ENCODE assay signal across 30 cellular contexts in the genomic region with DNA sequence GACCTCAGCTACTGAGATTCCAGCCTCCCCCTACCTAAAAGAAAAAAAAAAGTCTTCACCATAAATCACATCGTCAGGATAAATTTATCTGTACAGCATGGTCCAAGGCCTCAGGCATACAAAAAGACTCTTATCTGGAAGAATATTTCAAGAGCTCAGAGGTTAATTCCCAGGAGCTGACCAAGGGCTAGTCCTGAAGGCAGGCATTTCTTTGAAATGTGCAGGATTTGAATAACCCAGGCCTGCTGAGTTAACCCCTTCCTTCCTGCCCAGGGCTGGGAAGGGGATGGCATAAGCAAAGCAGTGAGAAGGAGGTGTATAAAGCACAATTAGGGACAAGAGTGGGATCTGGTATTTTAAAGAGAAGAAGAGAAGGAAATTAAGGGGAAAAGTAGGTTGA.
"Had no signal": no experiment of that assay in that cellular context is flagged by ENCODE, and none has a peak within 500 bp of the region (broad histone marks: within the 10 kb centered on the region; RNA-seq: fewer than 3 reads in every experiment).

No MANE protein-coding gene starts in this region.

- H3K4me1 Mint-ChIP-seq: activated CD4-positive, alpha-beta memory T cell treated with anti-CD3 and anti-CD28 coated beads, Interleukin-2, amount 10 ng/mL, durations not matched to agents 7 days and 5 days; activated naive CD8-positive, alpha-beta T cell treated with anti-CD3 and anti-CD28 coated beads for 36 hours; activated T-helper 17 cell treated with anti-CD3 and anti-CD28 coated beads, Interleukin-2, amount 50 U/mL, for 72 hours had no signal

- H3K27me3 Mint-ChIP-seq: activated naive CD8-positive, alpha-beta T cell treated with anti-CD3 and anti-CD28 coated beads for 36 hours; activated T-helper 17 cell treated with anti-CD3 and anti-CD28 coated beads, Interleukin-2, amount 50 U/mL, for 72 hours had no signal

- H3K9me3 Mint-ChIP-seq: activated CD4-positive, alpha-beta memory T cell treated with anti-CD3 and anti-CD28 coated beads, Interleukin-2, amount 10 ng/mL, durations not matched to agents 7 days and 5 days; activated naive CD4-positive, alpha-beta T cell treated with anti-CD3 and anti-CD28 coated beads for 36 hours; activated naive CD8-positive, alpha-beta T cell treated with anti-CD3 and anti-CD28 coated beads for 36 hours; activated T-helper 17 cell treated with anti-CD3 and anti-CD28 coated beads, Interleukin-2, amount 50 U/mL, for 72 hours had no signal

- H3K36me3 ChIP-seq: breast epithelium, colonic mucosa, Peyer's patch, SJCRH30 had no signal

- H3K4me3 Mint-ChIP-seq: activated CD4-positive, alpha-beta memory T cell treated with anti-CD3 and anti-CD28 coated beads, Interleukin-2, amount 10 ng/mL, durations not matched to agents 7 days and 5 days; activated naive CD4-positive, alpha-beta T cell treated with anti-CD3 and anti-CD28 coated beads for 36 hours; activated naive CD8-positive, alpha-beta T cell treated with anti-CD3 and anti-CD28 coated beads for 36 hours; activated T-helper 17 cell treated with anti-CD3 and anti-CD28 coated beads, Interleukin-2, amount 50 U/mL, for 72 hours had no signal

- H3K4me1 ChIP-seq: colonic mucosa, Peyer's patch, SJCRH30 had no signal

- H3K36me3 Mint-ChIP-seq: activated naive CD8-positive, alpha-beta T cell treated with anti-CD3 and anti-CD28 coated beads for 36 hours had no signal

- H3K4me3 ChIP-seq: breast epithelium, colonic mucosa, Peyer's patch, SJCRH30 had no signal

- DNase-seq: activated CD4-positive, alpha-beta memory T cell treated with anti-CD3 and anti-CD28 coated beads, Interleukin-2, amount 10 ng/mL, durations not matched to agents 7 days and 5 days; activated CD4-positive, alpha-beta T cell treated with anti-CD3 and anti-CD28 coated beads, Interleukin-2, amount 50 U/mL, for 1 hour; activated CD4-positive, CD25-positive, alpha-beta regulatory T cell; activated gamma-delta T cell; activated naive CD4-positive, alpha-beta T cell treated with anti-CD3 and anti-CD28 coated beads for 36 hours; activated naive CD8-positive, alpha-beta T cell treated with anti-CD3 and anti-CD28 coated beads for 36 hours; activated T-cell treated with anti-CD3 and anti-CD28 coated beads for 4 hours; activated T-cell treated with anti-CD3 and anti-CD28 coated beads, Interleukin-2, amount 50 U/mL, for 48 hours; anterior cingulate cortex; caudate nucleus; colonic mucosa; Kasumi-1; NCI-H1092; NCI-H1417; NCI-H1694; NCI-H2029; NCI-H2107; NCI-H2171 treated with DMSO at 0.1 percent for 48 hours; NCI-H345; NCI-H510A treated with DMSO at 0.1 percent for 48 hours; NCI-H69; NK-92 treated with Interleukin-12 subunit alpha and Interleukin-12 subunit beta, amount 100 ng/mL, for 24 hours; Peyer's patch; Right ventricle myocardium superior; SJCRH30; T-helper 2 cell; T1000 had no signal

- ATAC-seq: activated T-helper 17 cell treated with anti-CD3 and anti-CD28 coated beads, Interleukin-2, amount 50 U/mL, for 72 hours had no signal

- H3K27ac Mint-ChIP-seq: activated CD4-positive, alpha-beta memory T cell treated with anti-CD3 and anti-CD28 coated beads, Interleukin-2, amount 10 ng/mL, durations not matched to agents 7 days and 5 days; activated naive CD4-positive, alpha-beta T cell treated with anti-CD3 and anti-CD28 coated beads for 36 hours; activated naive CD8-positive, alpha-beta T cell treated with anti-CD3 and anti-CD28 coated beads for 36 hours; activated T-helper 17 cell treated with anti-CD3 and anti-CD28 coated beads, Interleukin-2, amount 50 U/mL, for 72 hours had no signal

- H3K27me3 ChIP-seq: breast epithelium, colonic mucosa, Peyer's patch, SJCRH30 had no signal

- H3K9me3 ChIP-seq: breast epithelium, colonic mucosa, Peyer's patch, SJCRH30 had no signal

- H3K27ac ChIP-seq: breast epithelium, colonic mucosa, Peyer's patch, RWPE1, SJCRH30 had no signal
